21 cellular contexts compared by ENCODE assay signal in the genomic region with DNA sequence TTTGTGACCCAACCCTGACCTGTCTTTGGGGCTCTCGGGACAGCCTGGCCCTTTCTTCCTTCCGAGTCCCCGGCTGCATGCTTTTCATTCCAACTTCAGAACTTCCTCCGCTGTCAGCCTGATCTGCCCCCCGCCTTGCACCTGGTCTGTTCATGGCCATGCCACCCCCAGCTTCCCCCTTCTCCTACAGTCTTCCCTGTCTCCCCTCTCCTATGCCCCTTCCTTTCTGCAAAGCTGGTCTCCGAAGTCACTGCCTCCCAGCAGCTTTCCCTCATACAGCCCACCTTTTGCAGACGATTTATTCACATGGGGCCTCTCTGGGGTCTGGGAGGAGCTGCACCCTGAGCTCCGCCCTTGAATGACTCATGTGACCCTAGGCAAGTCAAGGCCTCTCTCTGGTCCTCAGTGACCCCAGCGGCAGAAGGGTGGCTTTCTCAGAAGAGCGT. TPM values are rescaled to one million over a fixed set of nuclear protein-coding genes. Genes with fewer than 3 reads are reported as not detected.
DNase-seq lines count a peak whose midpoint lies in the region; ATAC-seq and TF ChIP-seq lines count a peak whose summit lies in the region.
"Had no signal": no experiment of that assay in that cellular context is flagged by ENCODE, and none has a peak within 500 bp of the region (broad histone marks: within the 10 kb centered on the region; RNA-seq: fewer than 3 reads in every experiment).

No MANE protein-coding gene starts in this region.

- H3K9me3 ChIP-seq in right atrium auricular region (no peaks in the 10 kb centered on the region), SJCRH30 (replicated peaks) (no peaks in the 10 kb centered on the region)

- H3K79me1 ChIP-seq in mesendoderm (ENCODE audit: low read length), result no peaks in the 10 kb centered on the region

- no CpG with 5 or more reads among the region's 10 CpGs for WGBS in mesendoderm (ENCODE audit: extremely low coverage, insufficient coverage, low lambda C conversion rate)

- no peak overlapping the region for H2AK5ac ChIP-seq in mesendoderm (ENCODE audit: low read length)

- H3K4me3 Mint-ChIP-seq in type B pancreatic cell (no peak overlapping the region), glutamatergic neuron (ENCODE audit: unreplicated experiment) (no peak overlapping the region)
- no peak overlapping the region for H3K4me3 Mint-ChIP-seq in activated T-cell treated with anti-CD3 and anti-CD28 coated beads, Interleukin-2, amount 50 U/mL, for 72 hours
- H3K4me3 Mint-ChIP-seq: B cell; CD4-positive, alpha-beta T cell; IgD-negative memory B cell had no signal

- no peak overlapping the region for H3K4ac ChIP-seq in mesendoderm (ENCODE audit: low read depth, low read length)

- H3K27ac Mint-ChIP-seq in type B pancreatic cell (no peak overlapping the region), glutamatergic neuron (ENCODE audit: unreplicated experiment) (no peak overlapping the region)
- no peak overlapping the region for H3K27ac Mint-ChIP-seq in activated T-cell treated with anti-CD3 and anti-CD28 coated beads, Interleukin-2, amount 50 U/mL, for 72 hours
- H3K27ac Mint-ChIP-seq: B cell; CD4-positive, alpha-beta T cell; IgD-negative memory B cell had no signal

- H3K4me1 ChIP-seq in right atrium auricular region (no peaks in the 10 kb centered on the region), mesendoderm (ENCODE audit: control insufficient read depth, low read depth, low read length) (no peaks in the 10 kb centered on the region), SJCRH30 (no peaks in the 10 kb centered on the region)

- ATAC-seq in activated T-cell treated with anti-CD3 and anti-CD28 coated beads, Interleukin-2, amount 50 U/mL, for 72 hours (replicated peaks in 1 of 2), result no peak
- ATAC-seq: GM12878 had no signal

- H3K4me1 Mint-ChIP-seq in type B pancreatic cell (ENCODE audit: unreplicated experiment), result peaks cover 22% of the 10 kb centered on the region
- H3K4me1 Mint-ChIP-seq in glutamatergic neuron (ENCODE audit: low read depth, unreplicated experiment), result peaks cover 12% of the 10 kb centered on the region
- H3K4me1 Mint-ChIP-seq in activated T-cell treated with anti-CD3 and anti-CD28 coated beads, Interleukin-2, amount 50 U/mL, for 72 hours (ENCODE audit: low read depth), result no peaks in the 10 kb centered on the region
- H3K4me1 Mint-ChIP-seq: B cell had no signal

- H3K23ac ChIP-seq in mesendoderm (ENCODE audit: low read length), result no peak overlapping the region

- H4K8ac ChIP-seq in mesendoderm (ENCODE audit: low read depth, low read length), result no peak overlapping the region

- no peaks in the 10 kb centered on the region for H3K27me3 ChIP-seq in right atrium auricular region
- no peaks in the 10 kb centered on the region for H3K27me3 ChIP-seq in mesendoderm (ENCODE audit: insufficient read depth, low read length, poor library complexity)
- peaks cover 9% of the 10 kb centered on the region for H3K27me3 ChIP-seq in SJCRH30

- no peak overlapping the region for H2BK15ac ChIP-seq in mesendoderm (replicated peaks; ENCODE audit: low read depth)

- no peak overlapping the region for H3K18ac ChIP-seq in mesendoderm (ENCODE audit: low read length)

- no peak overlapping the region for H2BK5ac ChIP-seq in mesendoderm (ENCODE audit: low read length)

- H3K36me3 ChIP-seq in right atrium auricular region (no peaks in the 10 kb centered on the region), mesendoderm (ENCODE audit: control insufficient read depth, insufficient read depth, low read length) (no peaks in the 10 kb centered on the region), SJCRH30 (no peaks in the 10 kb centered on the region)

- peaks cover 7% of the 10 kb centered on the region for H3K27me3 Mint-ChIP-seq in type B pancreatic cell
- peaks cover 11% of the 10 kb centered on the region for H3K27me3 Mint-ChIP-seq in glutamatergic neuron (ENCODE audit: unreplicated experiment)
- no peaks in the 10 kb centered on the region for H3K27me3 Mint-ChIP-seq in activated T-cell treated with anti-CD3 and anti-CD28 coated beads, Interleukin-2, amount 50 U/mL, for 72 hours (ENCODE audit: low read depth)
- H3K27me3 Mint-ChIP-seq: CD4-positive, alpha-beta T cell had no signal

- H3K9ac ChIP-seq in mesendoderm (ENCODE audit: low read length), result no peak overlapping the region

- no peaks in the 10 kb centered on the region for H3K79me2 ChIP-seq in mesendoderm (ENCODE audit: control insufficient read depth, insufficient read depth, low read length)

- TF ChIP-seq CTCF in right atrium auricular region (IDR thresholded peaks at IDR 0.05) (no peak), type B pancreatic cell (conservative IDR thresholded peaks at IDR 0.05) (no peak), glutamatergic neuron (IDR thresholded peaks at IDR 0.05; ENCODE audit: partially characterized antibody, unreplicated experiment) (no peak)

- H3K4me3 ChIP-seq in right atrium auricular region (no peak overlapping the region), mesendoderm (ENCODE audit: low read length) (no peak overlapping the region), SJCRH30 (no peak overlapping the region)
- H3K4me3 ChIP-seq: GM12878 had no signal

- peaks cover 5% of the 10 kb centered on the region for H3K9me3 Mint-ChIP-seq in type B pancreatic cell
- H3K9me3 Mint-ChIP-seq in glutamatergic neuron (ENCODE audit: unreplicated experiment), result peaks cover 3% of the 10 kb centered on the region
- peaks cover 3 to 6% of the 10 kb centered on the region in 2 donors for H3K9me3 Mint-ChIP-seq in activated T-cell treated with anti-CD3 and anti-CD28 coated beads, Interleukin-2, amount 50 U/mL, for 72 hours
- H3K9me3 Mint-ChIP-seq: CD4-positive, alpha-beta T cell had no signal

- H3K36me3 Mint-ChIP-seq in type B pancreatic cell (no peaks in the 10 kb centered on the region), glutamatergic neuron (ENCODE audit: unreplicated experiment) (no peaks in the 10 kb centered on the region)
- no peaks in the 10 kb centered on the region for H3K36me3 Mint-ChIP-seq in activated T-cell treated with anti-CD3 and anti-CD28 coated beads, Interleukin-2, amount 50 U/mL, for 72 hours (ENCODE audit: insufficient read depth in 2 of 2)
- H3K36me3 Mint-ChIP-seq: IgD-negative memory B cell had no signal

- no peak overlapping the region for H4K5ac ChIP-seq in mesendoderm (ENCODE audit: low read length)

- DNase-seq in right atrium auricular region (ENCODE audit: low spot score), result peak; percentile 9
- DNase-seq in cardiac septum (ENCODE audit: low spot score), result no peak
- DNase-seq in ecto neural progenitor cell (ENCODE audit: low spot score), result peak; percentile 44
- DNase-seq in mesendoderm, result peak; percentile 27
- peak; percentile 31 for DNase-seq in type B pancreatic cell (ENCODE audit: extremely low spot score, unreplicated experiment)
- DNase-seq in SJCRH30, result no peak
- DNase-seq in glutamatergic neuron, result no peak
- DNase-seq in activated T-cell treated with anti-CD3 and anti-CD28 coated beads, Interleukin-2, amount 50 U/mL, for 72 hours, result no peak
- DNase-seq: Caco-2; CD4-positive, alpha-beta T cell; GOT3; Karpas-422; NCI-H1436; NCI-H1930; NCI-H226; NCI-H524 had no signal

- intact Hi-C loops in cardiac septum (cut with DNase I), result no loop called here

- H3K4me2 ChIP-seq in mesendoderm (ENCODE audit: low read length), result no peak overlapping the region

- no peak overlapping the region for H3K27ac ChIP-seq in right atrium auricular region
- H3K27ac ChIP-seq in mesendoderm (ENCODE audit: low read depth, low read length), result no peak overlapping the region
- H3K27ac ChIP-seq in SJCRH30, result no peak overlapping the region

- no peak overlapping the region for H2BK120ac ChIP-seq in mesendoderm (ENCODE audit: low read depth, low read length)

- H3K56ac ChIP-seq in mesendoderm (ENCODE audit: low read length), result peak overlapping the region; percentile 2

RNA-seq across cellular contexts. Expression of a gene that starts 47.1 kb away (rescaled TPM):
- 1 to 10 TPM; 1.5 to 5.6 TPM for total RNA-seq in right atrium auricular region
- total RNA-seq in cardiac septum, result 3.0 TPM
- 1.1 TPM for polyA plus RNA-seq in mesendoderm (2013, experiment 1 of 2)
- polyA plus RNA-seq in mesendoderm (2013, experiment 2 of 2), result 1.3 TPM
- total RNA-seq in type B pancreatic cell (ENCODE audit: low replicate concordance), result 4.6 and 47.3 TPM in 2 replicates
- 15.2 and 16.4 TPM in 2 replicates for total RNA-seq in SJCRH30 (2014; rRNA removed; shearing (Covaris generic))
- total RNA-seq in glutamatergic neuron (ENCODE audit: unreplicated experiment), result 12.3 TPM
- under 1 TPM; 0.26 to 0.44 TPM for total RNA-seq in activated T-cell treated with anti-CD3 and anti-CD28 coated beads, Interleukin-2, amount 50 U/mL, for 72 hours
- total RNA-seq: HT-29, MCF 10A had no signal

Comparison
In these comparisons a context has a peak if more than half of its experiments do, and no peak if none do; other contexts are left out.
1. DNase-seq: peak in right atrium auricular region (single experiment), ecto neural progenitor cell (single experiment), mesendoderm (single experiment) and type B pancreatic cell (single experiment); none in cardiac septum (single experiment), SJCRH30 (0 of 2), glutamatergic neuron (single experiment) and activated T-cell treated with anti-CD3 and anti-CD28 coated beads, Interleukin-2, amount 50 U/mL, for 72 hours (0 of 2).